ENCODE assay signal across 24 cellular contexts in the genomic region with DNA sequence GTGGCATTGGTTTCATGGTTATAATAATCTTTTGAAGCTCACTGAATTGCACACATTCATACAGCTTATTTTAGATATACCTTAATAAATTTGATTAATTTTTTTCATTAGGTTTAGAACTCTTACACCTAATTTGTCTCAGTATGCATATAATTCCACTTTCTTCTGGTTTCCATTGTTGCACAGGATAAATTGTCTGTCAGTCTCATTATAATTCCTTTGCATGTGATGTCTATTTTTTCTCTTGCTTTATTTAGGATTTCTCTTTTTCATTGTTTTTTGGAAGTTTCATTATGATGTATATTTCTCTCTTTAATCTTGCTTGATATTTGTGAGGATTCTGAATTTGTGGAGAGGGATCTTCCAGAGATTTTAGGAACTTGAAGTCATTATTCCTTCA.
"Had no signal": no experiment of that assay in that cellular context is flagged by ENCODE, and none has a peak within 500 bp of the region (broad histone marks: within the 10 kb centered on the region; RNA-seq: fewer than 3 reads in every experiment).

No MANE protein-coding gene starts in this region.

- H3K4me3 ChIP-seq: SJSA1, SK-N-MC had no signal

- H3K36me3 ChIP-seq: SJSA1 had no signal

- H3K4me1 ChIP-seq: SJSA1 had no signal

- FAIRE-seq: HTR-8/SVneo, RCC 7860 had no signal

- H3K9me3 ChIP-seq: SJSA1 had no signal

- H3K27ac ChIP-seq: HL-60, SJSA1, SK-N-MC had no signal

- DNase-seq: Karpas-422, KG1, MM.1S, NCI-H1092 treated with DMSO at 0.1 percent for 48 hours, NCI-H1436, NCI-H187, NCI-H2029, NCI-H2081 treated with DMSO at 0.1 percent for 48 hours, NCI-H2171, NCI-H226, NCI-H446, NCI-H510A, NCI-H524 treated with DMSO at 0.1 percent for 48 hours, NCI-H69, NCI-H774, Right ventricle myocardium superior, RPMI8226, SIG-M5, T-helper 1 cell had no signal

- H3K27me3 ChIP-seq: SJSA1 had no signal
